Comparison of ENCODE assay signal across 10 cellular contexts in the genomic region with DNA sequence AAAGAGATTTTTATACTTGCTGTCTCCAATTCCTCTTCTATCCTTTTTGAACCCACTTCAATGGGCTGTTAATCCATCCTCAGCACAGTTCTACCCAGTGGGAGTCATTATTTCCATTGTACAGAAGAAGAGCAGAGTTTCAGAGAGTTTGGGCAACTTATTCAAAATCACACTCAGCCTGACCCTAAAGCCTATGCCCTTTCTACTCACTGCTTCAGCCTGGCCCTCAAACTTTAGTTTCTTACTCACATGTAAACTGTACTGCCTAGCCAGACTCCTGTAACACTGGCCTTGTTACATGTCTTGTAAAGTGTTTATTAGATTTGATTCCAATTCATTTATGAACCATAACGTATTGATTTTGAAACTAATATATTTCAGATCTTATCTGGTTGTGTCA. TPM values are rescaled to one million over a fixed set of nuclear protein-coding genes. Genes with fewer than 3 reads are reported as not detected.
A peak's percentile ranks its signal among the peaks of the same experiment; 100 is the strongest.
DNase-seq lines count a peak whose midpoint lies in the region; ATAC-seq and TF ChIP-seq lines count a peak whose summit lies in the region.
"Had no signal": no experiment of that assay in that cellular context is flagged by ENCODE, and none has a peak within 500 bp of the region (broad histone marks: within the 10 kb centered on the region; RNA-seq: fewer than 3 reads in every experiment).

No MANE protein-coding gene starts in this region.

- TF ChIP-seq CTCF in neutrophil (IDR thresholded peaks at IDR 0.05) (no peak), tibial artery (IDR thresholded peaks at IDR 0.05) (no peak)

- H3K9me3 ChIP-seq in neutrophil (no peaks in the 10 kb centered on the region), tibial artery (no peaks in the 10 kb centered on the region), MG63 (no peaks in the 10 kb centered on the region)

- H3K4me3 ChIP-seq in neutrophil (ENCODE audit: low read depth in 1 of 2, low read length in 1 of 2) (no peak overlapping the region), tibial artery (no peak overlapping the region), MG63 (no peak overlapping the region)

- peaks cover 40% of the 10 kb centered on the region for H3K4me1 Mint-ChIP-seq in activated CD8-positive, alpha-beta T cell treated with anti-CD3 and anti-CD28 coated beads, Interleukin-2, amount 10 ng/mL, durations not matched to agents 7 days and 5 days (ENCODE audit: low read depth)

- no peaks in the 10 kb centered on the region for H3K36me3 ChIP-seq in neutrophil
- no peaks in the 10 kb centered on the region for H3K36me3 ChIP-seq in tibial artery
- no peaks in the 10 kb centered on the region for H3K36me3 ChIP-seq in MG63

- H3K4me3 Mint-ChIP-seq in activated CD8-positive, alpha-beta T cell treated with anti-CD3 and anti-CD28 coated beads, Interleukin-2, amount 10 ng/mL, durations not matched to agents 7 days and 5 days: peak overlapping the region; percentile 39

- intact Hi-C loops in tibial artery (cut with DNase I; ENCODE audit: low total_unique reads): no loop called here

- no peaks in the 10 kb centered on the region for H3K9me3 Mint-ChIP-seq in activated CD8-positive, alpha-beta T cell treated with anti-CD3 and anti-CD28 coated beads, Interleukin-2, amount 10 ng/mL, durations not matched to agents 7 days and 5 days (ENCODE audit: insufficient read depth)

- H3K27me3 Mint-ChIP-seq in activated CD8-positive, alpha-beta T cell treated with anti-CD3 and anti-CD28 coated beads, Interleukin-2, amount 10 ng/mL, durations not matched to agents 7 days and 5 days (ENCODE audit: low read depth): no peaks in the 10 kb centered on the region

- H3K27me3 ChIP-seq in neutrophil: no peaks in the 10 kb centered on the region
- no peaks in the 10 kb centered on the region for H3K27me3 ChIP-seq in tibial artery
- H3K27me3 ChIP-seq in MG63: no peaks in the 10 kb centered on the region

- H3K27ac ChIP-seq in neutrophil (peak overlapping the region; percentile 69), tibial artery (no peak overlapping the region)

- POLR2A ChIA-PET in activated CD8-positive, alpha-beta T cell treated with anti-CD3 and anti-CD28 coated beads, Interleukin-2, amount 10 ng/mL, durations not matched to agents 7 days and 5 days (lab: Charles Lee): interaction anchor here (2.8 kb wide), 1 partner anchor 26 kb away, joined by 15 read pairs; a partner anchor contains a TSS

- CTCF ChIA-PET in activated CD8-positive, alpha-beta T cell treated with anti-CD3 and anti-CD28 coated beads, Interleukin-2, amount 10 ng/mL, durations not matched to agents 7 days and 5 days (lab: Charles Lee): interaction anchor here (0.7 to 5.3 kb wide), 5 partner anchors 11 to 28 kb away, joined by 3 to 32 read pairs (median 5); a partner anchor contains a TSS

- peak overlapping the region; percentile 85 for H3K27ac Mint-ChIP-seq in activated CD8-positive, alpha-beta T cell treated with anti-CD3 and anti-CD28 coated beads, Interleukin-2, amount 10 ng/mL, durations not matched to agents 7 days and 5 days

- ATAC-seq in GM18867 (IDR thresholded peaks at IDR 0.05; ENCODE audit: unreplicated experiment): peak; percentile 17
- peak; percentile 24 for ATAC-seq in HG02642 (IDR thresholded peaks at IDR 0.05; ENCODE audit: poor library complexity, unreplicated experiment)
- peak; percentile 42 for ATAC-seq in activated CD8-positive, alpha-beta T cell treated with anti-CD3 and anti-CD28 coated beads, Interleukin-2, amount 10 ng/mL, durations not matched to agents 7 days and 5 days
- ATAC-seq in HG03280 (IDR thresholded peaks at IDR 0.05; ENCODE audit: unreplicated experiment): no peak
- ATAC-seq: Panc1 had no signal

- DNase-seq in activated CD8-positive, alpha-beta T cell treated with anti-CD3 and anti-CD28 coated beads, Interleukin-2, amount 10 ng/mL, durations not matched to agents 7 days and 5 days: no peak
- no peak for DNase-seq in NCI-H2029 treated with DMSO at 0.1 percent for 48 hours (lab: John Stamatoyannopoulos, UW)
- DNase-seq in tibial artery: no peak
- no peak for DNase-seq in MG63
- DNase-seq: Kasumi-1 had no signal

- H3K4me1 ChIP-seq in neutrophil (ENCODE audit: control insufficient read depth in 1 of 2, insufficient read depth in 1 of 2, low read depth in 1 of 2, low read length in 1 of 2): peaks cover 9 to 12% of the 10 kb centered on the region in 2 experiments
- no peaks in the 10 kb centered on the region for H3K4me1 ChIP-seq in tibial artery

- peaks cover 6% of the 10 kb centered on the region for H3K36me3 Mint-ChIP-seq in activated CD8-positive, alpha-beta T cell treated with anti-CD3 and anti-CD28 coated beads, Interleukin-2, amount 10 ng/mL, durations not matched to agents 7 days and 5 days (ENCODE audit: low read depth)

RNA-seq across cellular contexts. Expression of a gene that starts 25.1 kb away (rescaled TPM):
- 10 to 100 TPM; 32.5 to 37.5 TPM for total RNA-seq in activated CD8-positive, alpha-beta T cell treated with anti-CD3 and anti-CD28 coated beads, Interleukin-2, amount 10 ng/mL, durations not matched to agents 7 days and 5 days
- total RNA-seq in MG63 (2014; rRNA removed; shearing (Covaris generic); ENCODE audit: low replicate concordance): 21.8 and 26.5 TPM in 2 replicates

RNA-seq across cellular contexts. Expression of a gene that starts 26.1 kb away (rescaled TPM):
- 100 to 1,000 TPM; 173 to 178 TPM for total RNA-seq in activated CD8-positive, alpha-beta T cell treated with anti-CD3 and anti-CD28 coated beads, Interleukin-2, amount 10 ng/mL, durations not matched to agents 7 days and 5 days
- total RNA-seq in MG63 (2014; rRNA removed; shearing (Covaris generic); ENCODE audit: low replicate concordance): 21.3 and 41.9 TPM in 2 replicates
